Comparison of ENCODE assay signal across 33 cellular contexts in the genomic region with DNA sequence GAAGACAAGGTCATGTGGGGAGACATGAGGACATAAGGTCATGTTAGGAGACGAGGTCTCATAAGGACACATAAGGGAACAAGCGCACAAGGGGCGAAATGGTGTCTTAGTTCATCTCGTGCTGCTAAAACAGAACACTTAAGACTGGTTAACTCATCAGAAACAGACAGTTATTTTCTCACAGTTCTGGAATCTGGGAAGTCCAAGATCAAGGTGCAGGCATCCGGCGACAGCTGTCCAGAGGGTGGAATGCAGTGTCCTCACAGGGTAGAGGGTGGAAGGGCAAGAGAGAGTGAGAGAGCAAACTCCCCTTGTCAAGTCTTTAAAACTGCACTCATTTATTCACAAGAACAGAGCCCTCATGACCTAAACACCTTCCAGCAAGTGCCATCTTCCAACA. TPM values are rescaled to one million over a fixed set of nuclear protein-coding genes. Genes with fewer than 3 reads are reported as not detected.
"Had no signal": no experiment of that assay in that cellular context is flagged by ENCODE, and none has a peak within 500 bp of the region (broad histone marks: within the 10 kb centered on the region; RNA-seq: fewer than 3 reads in every experiment).

No MANE protein-coding gene starts in this region.

- H3K36me3 ChIP-seq: esophagus muscularis mucosa, gastroesophageal sphincter, heart right ventricle, lower lobe of right lung, prostate gland, right atrium auricular region, spleen, upper lobe of left lung had no signal

- DNase-seq: dermis blood vessel endothelial cell; effector memory CD4-positive, alpha-beta T cell; foreskin keratinocyte; glutamatergic neuron; heart right ventricle; immature natural killer cell; islet precursor cell; kidney glomerular epithelial cell; left colon; left ventricle myocardium superior; lower lobe of right lung; mucosa of descending colon; naive thymus-derived CD4-positive, alpha-beta T cell; spleen; stimulated activated CD4-positive, alpha-beta T cell treated with anti-CD3 and anti-CD28 coated beads, Interleukin-4, amount 100 ng/mL, for 4 hours; stimulated activated naive CD8-positive, alpha-beta T cell treated with anti-CD3 and anti-CD28 coated beads, Interleukin-15, Interleukin-2, amounts not matched to agents 100 U/mL and 50 U/mL, for 24 hours; upper lobe of left lung had no signal

- H3K4me1 Mint-ChIP-seq: central memory CD8-positive, alpha-beta T cell; immature natural killer cell; memory B cell; mesothelial cell of epicardium; naive thymus-derived CD4-positive, alpha-beta T cell; stimulated activated memory B cell treated with anti-CD40 and anti-IgM and Interleukin-4, amounts not matched to agents 10 μg/mL and 1 μg/mL and 100 μg/mL, for 72 hours had no signal

- H3K27ac ChIP-seq: coronary artery, esophagus muscularis mucosa, foreskin keratinocyte, gastroesophageal sphincter, heart right ventricle, lower lobe of right lung, prostate gland, right atrium auricular region, spleen, upper lobe of left lung had no signal

- ATAC-seq: foreskin keratinocyte; gastroesophageal sphincter; heart right ventricle; left colon; left ventricle myocardium superior; lower lobe of right lung; mucosa of descending colon; naive thymus-derived CD4-positive, alpha-beta T cell; sciatic nerve; stimulated activated memory B cell treated with anti-CD40 and anti-IgM and Interleukin-4, amounts not matched to agents 10 μg/mL and 1 μg/mL and 100 μg/mL, for 72 hours; stimulated activated naive CD8-positive, alpha-beta T cell treated with anti-CD3 and anti-CD28 coated beads, Interleukin-15, Interleukin-2, amounts not matched to agents 100 U/mL and 50 U/mL, for 24 hours had no signal

- H3K27ac Mint-ChIP-seq: immature natural killer cell; memory B cell; mesothelial cell of epicardium; naive thymus-derived CD4-positive, alpha-beta T cell; nephron; stimulated activated memory B cell treated with anti-CD40 and anti-IgM and Interleukin-4, amounts not matched to agents 10 μg/mL and 1 μg/mL and 100 μg/mL, for 72 hours had no signal

- H3K27me3 ChIP-seq: foreskin keratinocyte, heart right ventricle, right atrium auricular region, upper lobe of left lung had no signal

- H3K4me3 Mint-ChIP-seq: central memory CD8-positive, alpha-beta T cell; immature natural killer cell; memory B cell; mesothelial cell of epicardium; naive thymus-derived CD4-positive, alpha-beta T cell; nephron; stimulated activated memory B cell treated with anti-CD40 and anti-IgM and Interleukin-4, amounts not matched to agents 10 μg/mL and 1 μg/mL and 100 μg/mL, for 72 hours had no signal

- H3K4me3 ChIP-seq: coronary artery, esophagus muscularis mucosa, gastroesophageal sphincter, heart right ventricle, lower lobe of right lung, mucosa of descending colon, prostate gland, right atrium auricular region, spleen, upper lobe of left lung had no signal

- H3K4me1 ChIP-seq: foreskin keratinocyte, lower lobe of right lung, prostate gland, spleen had no signal

- H3K9me3 Mint-ChIP-seq: central memory CD8-positive, alpha-beta T cell; immature natural killer cell; memory B cell; mesothelial cell of epicardium; naive thymus-derived CD4-positive, alpha-beta T cell; nephron; stimulated activated memory B cell treated with anti-CD40 and anti-IgM and Interleukin-4, amounts not matched to agents 10 μg/mL and 1 μg/mL and 100 μg/mL, for 72 hours had no signal

- H3K9me3 ChIP-seq: esophagus muscularis mucosa, gastroesophageal sphincter, heart right ventricle, lower lobe of right lung, mucosa of descending colon, prostate gland, right atrium auricular region, spleen, upper lobe of left lung had no signal

- H3K36me3 Mint-ChIP-seq: immature natural killer cell; memory B cell; mesothelial cell of epicardium; naive thymus-derived CD4-positive, alpha-beta T cell; stimulated activated memory B cell treated with anti-CD40 and anti-IgM and Interleukin-4, amounts not matched to agents 10 μg/mL and 1 μg/mL and 100 μg/mL, for 72 hours had no signal

RNA-seq across cellular contexts. Expression of a gene that starts 34.6 kb away (rescaled TPM):
- total RNA-seq: endothelial cell of umbilical vein, osteocyte had no signal
- polyA plus RNA-seq: endothelial cell of umbilical vein; immature natural killer cell; naive thymus-derived CD4-positive, alpha-beta T cell had no signal

RNA-seq across cellular contexts. Expression of a gene that starts 35.2 kb away (rescaled TPM):
- total RNA-seq: chondrocyte; endothelial cell of umbilical vein; epithelial cell of proximal tubule; fibroblast of lung; foreskin keratinocyte; left colon; lower lobe of right lung; mesothelial cell of epicardium; mucosa of descending colon; naive thymus-derived CD4-positive, alpha-beta T cell; osteocyte; sciatic nerve had no signal
- polyA plus RNA-seq: endothelial cell of umbilical vein; fibroblast of lung; foreskin keratinocyte; immature natural killer cell; naive thymus-derived CD4-positive, alpha-beta T cell had no signal
